Comparison of ENCODE assay signal across 2 cellular contexts in the genomic region with DNA sequence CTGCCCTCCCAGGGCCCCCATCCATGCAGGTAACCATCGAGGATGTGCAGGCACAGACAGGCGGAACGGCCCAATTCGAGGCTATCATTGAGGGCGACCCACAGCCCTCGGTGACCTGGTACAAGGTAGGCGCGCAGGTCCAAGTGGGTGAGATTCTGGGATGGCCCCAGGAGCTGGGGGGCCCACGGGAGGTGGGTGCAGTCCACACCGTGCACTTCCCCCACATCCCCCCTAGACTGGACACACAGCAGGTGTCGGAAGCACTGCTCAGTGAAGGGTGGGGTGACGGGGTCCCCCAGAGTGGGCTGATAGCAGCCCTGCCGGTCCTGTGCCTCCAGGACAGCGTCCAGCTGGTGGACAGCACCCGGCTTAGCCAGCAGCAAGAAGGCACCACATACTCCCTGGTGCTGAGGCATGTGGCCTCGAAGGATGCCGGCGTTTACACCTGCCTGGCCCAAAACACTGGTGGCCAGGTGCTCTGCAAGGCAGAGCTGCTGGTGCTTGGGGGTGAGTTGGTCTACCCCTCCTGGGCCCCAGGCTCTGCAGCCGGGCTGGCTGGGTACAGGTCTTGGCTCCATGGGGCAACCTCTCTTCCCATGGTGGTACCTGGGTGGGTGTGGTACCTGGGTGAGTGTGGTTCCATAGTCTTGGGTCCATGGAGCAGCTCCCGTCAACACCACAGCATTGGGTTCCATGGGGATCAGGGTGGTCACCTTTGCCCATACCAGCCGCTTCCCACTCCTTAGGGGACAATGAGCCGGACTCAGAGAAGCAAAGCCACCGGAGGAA.
TF ChIP-seq lines count a peak whose summit lies in the region.

No MANE protein-coding gene starts in this region.

TF ChIP-seq in H1, 55 proteins besides CTCF, POLR2A, EP300 and RAD21:
- no peak for TF ChIP-seq CREB1 (IDR thresholded peaks at IDR 0.05)
- TF ChIP-seq, protein P1, sequence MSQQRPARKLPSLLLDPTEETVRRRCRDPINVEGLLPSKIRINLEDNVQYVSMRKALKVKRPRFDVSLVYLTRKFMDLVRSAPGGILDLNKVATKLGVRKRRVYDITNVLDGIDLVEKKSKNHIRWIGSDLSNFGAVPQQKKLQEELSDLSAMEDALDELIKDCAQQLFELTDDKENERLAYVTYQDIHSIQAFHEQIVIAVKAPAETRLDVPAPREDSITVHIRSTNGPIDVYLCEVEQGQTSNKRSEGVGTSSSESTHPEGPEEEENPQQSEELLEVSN (IDR thresholded peaks at IDR 0.05), result no peak
- TF ChIP-seq RFX5 (IDR thresholded peaks at IDR 0.05; ENCODE audit: borderline replicate concordance, low read depth, low read length), result no peak
- TF ChIP-seq KDM4A (IDR thresholded peaks at IDR 0.05; ENCODE audit: low read depth, low read length, severe bottlenecking), result no peak
- TF ChIP-seq CBX8 (IDR thresholded peaks at IDR 0.05; ENCODE audit: borderline replicate concordance, low read depth, low read length), result no peak
- TF ChIP-seq, protein P2, sequence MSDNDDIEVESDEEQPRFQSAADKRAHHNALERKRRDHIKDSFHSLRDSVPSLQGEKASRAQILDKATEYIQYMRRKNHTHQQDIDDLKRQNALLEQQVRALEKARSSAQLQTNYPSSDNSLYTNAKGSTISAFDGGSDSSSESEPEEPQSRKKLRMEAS (IDR thresholded peaks at IDR 0.05), result no peak
- TF ChIP-seq ZNF274 (IDR thresholded peaks at IDR 0.05; ENCODE audit: borderline replicate concordance, extremely low read depth, low read length), result no peak
- no peak for TF ChIP-seq FOSL1 (IDR thresholded peaks at IDR 0.05; ENCODE audit: insufficient read depth, low read depth, low read length)
- TF ChIP-seq PHF8 (conservative IDR thresholded peaks at IDR 0.05; ENCODE audit: low read depth, low read length), result no peak
- no peak for TF ChIP-seq JUN (IDR thresholded peaks at IDR 0.05; ENCODE audit: low read depth, low read length)
- TF ChIP-seq MAFK (IDR thresholded peaks at IDR 0.05; ENCODE audit: low read depth, low read length), result no peak

TF ChIP-seq in SK-N-SH treated with all-trans-retinoic acid at 6 μM for 48 hours, 23 proteins besides CTCF, POLR2A, EP300 and RAD21:
- TF ChIP-seq ARNTL (CRISPR knock-in tag; IDR thresholded peaks at IDR 0.05; ENCODE audit: borderline replicate concordance, low read depth) (no peak), ZFP30 (CRISPR knock-in tag; IDR thresholded peaks at IDR 0.05) (no peak), CSDC2 (CRISPR knock-in tag; IDR thresholded peaks at IDR 0.05) (no peak), PPARA (CRISPR knock-in tag; IDR thresholded peaks at IDR 0.05; ENCODE audit: borderline replicate concordance) (no peak), ZNF8 (CRISPR knock-in tag; IDR thresholded peaks at IDR 0.05) (no peak), ESRRG (CRISPR knock-in tag; IDR thresholded peaks at IDR 0.05) (no peak), ISL1 (CRISPR knock-in tag; IDR thresholded peaks at IDR 0.05) (no peak), GLIS3 (CRISPR knock-in tag; IDR thresholded peaks at IDR 0.05) (no peak), ZNF565 (CRISPR knock-in tag; conservative IDR thresholded peaks at IDR 0.05; ENCODE audit: low read depth) (no peak), RARB (CRISPR knock-in tag; IDR thresholded peaks at IDR 0.05) (no peak), ZNF70 (CRISPR knock-in tag; IDR thresholded peaks at IDR 0.05) (no peak), ZFP3 (CRISPR knock-in tag; IDR thresholded peaks at IDR 0.05) (no peak)
- TF ChIP-seq, protein P3, sequence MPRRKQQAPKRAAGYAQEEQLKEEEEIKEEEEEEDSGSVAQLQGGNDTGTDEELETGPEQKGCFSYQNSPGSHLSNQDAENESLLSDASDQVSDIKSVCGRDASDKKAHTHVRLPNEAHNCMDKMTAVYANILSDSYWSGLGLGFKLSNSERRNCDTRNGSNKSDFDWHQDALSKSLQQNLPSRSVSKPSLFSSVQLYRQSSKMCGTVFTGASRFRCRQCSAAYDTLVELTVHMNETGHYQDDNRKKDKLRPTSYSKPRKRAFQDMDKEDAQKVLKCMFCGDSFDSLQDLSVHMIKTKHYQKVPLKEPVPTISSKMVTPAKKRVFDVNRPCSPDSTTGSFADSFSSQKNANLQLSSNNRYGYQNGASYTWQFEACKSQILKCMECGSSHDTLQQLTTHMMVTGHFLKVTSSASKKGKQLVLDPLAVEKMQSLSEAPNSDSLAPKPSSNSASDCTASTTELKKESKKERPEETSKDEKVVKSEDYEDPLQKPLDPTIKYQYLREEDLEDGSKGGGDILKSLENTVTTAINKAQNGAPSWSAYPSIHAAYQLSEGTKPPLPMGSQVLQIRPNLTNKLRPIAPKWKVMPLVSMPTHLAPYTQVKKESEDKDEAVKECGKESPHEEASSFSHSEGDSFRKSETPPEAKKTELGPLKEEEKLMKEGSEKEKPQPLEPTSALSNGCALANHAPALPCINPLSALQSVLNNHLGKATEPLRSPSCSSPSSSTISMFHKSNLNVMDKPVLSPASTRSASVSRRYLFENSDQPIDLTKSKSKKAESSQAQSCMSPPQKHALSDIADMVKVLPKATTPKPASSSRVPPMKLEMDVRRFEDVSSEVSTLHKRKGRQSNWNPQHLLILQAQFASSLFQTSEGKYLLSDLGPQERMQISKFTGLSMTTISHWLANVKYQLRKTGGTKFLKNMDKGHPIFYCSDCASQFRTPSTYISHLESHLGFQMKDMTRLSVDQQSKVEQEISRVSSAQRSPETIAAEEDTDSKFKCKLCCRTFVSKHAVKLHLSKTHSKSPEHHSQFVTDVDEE (CRISPR knock-in tag; IDR thresholded peaks at IDR 0.05), result no peak
- TF ChIP-seq, protein P4, sequence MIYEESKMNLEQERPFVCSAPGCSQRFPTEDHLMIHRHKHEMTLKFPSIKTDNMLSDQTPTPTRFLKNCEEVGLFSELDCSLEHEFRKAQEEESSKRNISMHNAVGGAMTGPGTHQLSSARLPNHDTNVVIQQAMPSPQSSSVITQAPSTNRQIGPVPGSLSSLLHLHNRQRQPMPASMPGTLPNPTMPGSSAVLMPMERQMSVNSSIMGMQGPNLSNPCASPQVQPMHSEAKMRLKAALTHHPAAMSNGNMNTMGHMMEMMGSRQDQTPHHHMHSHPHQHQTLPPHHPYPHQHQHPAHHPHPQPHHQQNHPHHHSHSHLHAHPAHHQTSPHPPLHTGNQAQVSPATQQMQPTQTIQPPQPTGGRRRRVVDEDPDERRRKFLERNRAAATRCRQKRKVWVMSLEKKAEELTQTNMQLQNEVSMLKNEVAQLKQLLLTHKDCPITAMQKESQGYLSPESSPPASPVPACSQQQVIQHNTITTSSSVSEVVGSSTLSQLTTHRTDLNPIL (CRISPR knock-in tag; IDR thresholded peaks at IDR 0.05; ENCODE audit: low read depth), result no peak
- TF ChIP-seq, protein P5, sequence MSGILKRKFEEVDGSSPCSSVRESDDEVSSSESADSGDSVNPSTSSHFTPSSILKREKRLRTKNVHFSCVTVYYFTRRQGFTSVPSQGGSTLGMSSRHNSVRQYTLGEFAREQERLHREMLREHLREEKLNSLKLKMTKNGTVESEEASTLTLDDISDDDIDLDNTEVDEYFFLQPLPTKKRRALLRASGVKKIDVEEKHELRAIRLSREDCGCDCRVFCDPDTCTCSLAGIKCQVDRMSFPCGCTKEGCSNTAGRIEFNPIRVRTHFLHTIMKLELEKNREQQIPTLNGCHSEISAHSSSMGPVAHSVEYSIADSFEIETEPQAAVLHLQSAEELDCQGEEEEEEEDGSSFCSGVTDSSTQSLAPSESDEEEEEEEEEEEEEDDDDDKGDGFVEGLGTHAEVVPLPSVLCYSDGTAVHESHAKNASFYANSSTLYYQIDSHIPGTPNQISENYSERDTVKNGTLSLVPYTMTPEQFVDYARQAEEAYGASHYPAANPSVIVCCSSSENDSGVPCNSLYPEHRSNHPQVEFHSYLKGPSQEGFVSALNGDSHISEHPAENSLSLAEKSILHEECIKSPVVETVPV (CRISPR knock-in tag; IDR thresholded peaks at IDR 0.05), result no peak
